Comparison of ENCODE assay signal across 10 cellular contexts in genomic region chr1:116855788-116856187, GRCh38. TPM values are rescaled to one million over a fixed set of nuclear protein-coding genes. Genes with fewer than 3 reads are reported as not detected.
DNase-seq lines count a peak whose midpoint lies in the region; ATAC-seq, FAIRE-seq and TF ChIP-seq lines count a peak whose summit lies in the region.
"Had no signal": no experiment of that assay in that cellular context is flagged by ENCODE, and none has a peak within 500 bp of the region (broad histone marks: within the 10 kb centered on the region; RNA-seq: fewer than 3 reads in every experiment).

No MANE protein-coding gene starts in this region.

- no peaks in the 10 kb centered on the region for H4K20me1 ChIP-seq in K562 (replicated peaks; ENCODE audit: control insufficient read depth, insufficient read depth, low read length)

- H3K27ac ChIP-seq in K562 (ENCODE audit: extremely low read depth, low read depth, low read length) (no peak overlapping the region), neuronal stem cell (replicated peaks; ENCODE audit: low read length) (no peak overlapping the region)

- no peak overlapping the region for H2BK15ac ChIP-seq in neuronal stem cell (ENCODE audit: low read length)

- H2BK120ac ChIP-seq in neuronal stem cell (ENCODE audit: low read depth, low read length): no peak overlapping the region

- H2AFZ ChIP-seq in K562 (ENCODE audit: low read depth, low read length): peak overlapping the region; percentile 3; the same call in 1 of the 2 replicates
- H2AFZ ChIP-seq in neuronal stem cell (ENCODE audit: low read length): peak overlapping the region; percentile 53

- H3K79me2 ChIP-seq in K562 (ENCODE audit: control insufficient read depth, insufficient read depth, low read length): no peaks in the 10 kb centered on the region

- POLR2A ChIA-PET in K562 (lab: Yijun Ruan, JAX): interaction anchor here (0.5 to 2.0 kb wide), 5 partner anchors 10 to 23 kb away, joined by 3 to 7 read pairs (median 3); no protein-coding TSS in a partner anchor

- CTCF ChIA-PET in K562 (lab: Yijun Ruan, JAX; ENCODE audit: low intra/inter-chr PET ratio): no interaction called here

- H4K8ac ChIP-seq in neuronal stem cell (ENCODE audit: low read depth, low read length): no peak overlapping the region

- H3K9me3 Mint-ChIP-seq in natural killer cell: no peaks in the 10 kb centered on the region

- no peak overlapping the region for H2BK5ac ChIP-seq in neuronal stem cell (ENCODE audit: low read length)

- no peaks in the 10 kb centered on the region for H3K36me3 ChIP-seq in K562 (ENCODE audit: control insufficient read depth, insufficient read depth, low read length)
- no peaks in the 10 kb centered on the region for H3K36me3 ChIP-seq in neuronal stem cell (replicated peaks in 1 of 2; ENCODE audit: control insufficient read depth in 2 of 2, insufficient read depth in 2 of 2, low read length in 2 of 2)

- intact Hi-C loops in K562 (cut with micrococcal nuclease) (loop anchor here (10.0 kb wide), 1 partner anchor 199 kb away; no protein-coding TSS in a partner anchor), natural killer cell (cut with micrococcal nuclease) (no loop called here)

- DNase-seq in NCI-H2081 treated with DMSO at 0.1 percent for 48 hours (lab: John Stamatoyannopoulos, UW) (peak; percentile 22), K562 (ENCODE audit: extremely low read depth in 1 of 4, low spot score in 3 of 4) (no peak), neuronal stem cell (ENCODE audit: low spot score) (no peak), inferior parietal cortex (ENCODE audit: extremely low spot score) (no peak), hepatic stellate cell (ENCODE audit: low spot score) (no peak), natural killer cell (no peak)

- in situ Hi-C loops in K562 (cut with MboI): no loop called here

- H3K23ac ChIP-seq in neuronal stem cell (ENCODE audit: low read depth, low read length, poor library complexity): no peak overlapping the region

- no peaks in the 10 kb centered on the region for H3K36me3 Mint-ChIP-seq in natural killer cell

- no peak overlapping the region for H3K27ac Mint-ChIP-seq in natural killer cell

- no peaks in the 10 kb centered on the region for H3K9me1 ChIP-seq in K562 (ENCODE audit: control insufficient read depth, insufficient read depth, low read length)

- H3K4ac ChIP-seq in neuronal stem cell (ENCODE audit: low read length): no peak overlapping the region

- BruUV-seq in K562 (replicated peaks; lab: Mats Ljungman, UMichigan): no TSS peak

- no peak for TF ChIP-seq EP300 in K562 (IDR thresholded peaks at IDR 0.05; ENCODE audit: low read length)

- H3K14ac ChIP-seq in neuronal stem cell (ENCODE audit: low read length): no peak overlapping the region

- H2AK5ac ChIP-seq in neuronal stem cell (ENCODE audit: low read depth, low read length): no peak overlapping the region

- no peak overlapping the region for H4K91ac ChIP-seq in neuronal stem cell (ENCODE audit: low read depth, low read length, poor library complexity)

- H3K9me3 ChIP-seq in K562 (replicated peaks; ENCODE audit: control insufficient read depth, insufficient read depth, low read depth, low read length) (no peaks in the 10 kb centered on the region), neuronal stem cell (replicated peaks in 1 of 2; ENCODE audit: control insufficient read depth in 2 of 2, insufficient read depth in 1 of 2, low read depth in 1 of 2, low read length in 2 of 2) (no peaks in the 10 kb centered on the region)

- TF ChIP-seq RAD21 in K562 (CRISPR knock-in tag; conservative IDR thresholded peaks at IDR 0.05 in 1 of 2, IDR thresholded peaks at IDR 0.05 in 1 of 2): no peak

- no peak for TF ChIP-seq POLR2A in K562 (conservative IDR thresholded peaks at IDR 0.05)

- H3K4me1 ChIP-seq in K562 (replicated peaks in 1 of 2; ENCODE audit: control insufficient read depth in 2 of 2, insufficient read depth in 2 of 2, low read length in 2 of 2) (peaks cover 0 to 13% of the 10 kb centered on the region in 2 experiments; a peak in 3 of 5 replicates), neuronal stem cell (ENCODE audit: control insufficient read depth in 2 of 2, insufficient read depth in 1 of 2, low read depth in 1 of 2, low read length in 2 of 2) (peaks cover 28 to 33% of the 10 kb centered on the region in 2 donors)

- ATAC-seq in K562: no peak
- ATAC-seq in HG03045 (IDR thresholded peaks at IDR 0.05; ENCODE audit: unreplicated experiment): no peak
- ATAC-seq in natural killer cell: no peak

- no peaks in the 10 kb centered on the region for H3K27me3 Mint-ChIP-seq in natural killer cell (ENCODE audit: low read depth in 2 of 2)

- H3K4me3 ChIP-seq in K562 (no peak overlapping the region), neuronal stem cell (ENCODE audit: low read length in 2 of 2) (no peak overlapping the region)
- H3K4me3 ChIP-seq: coronary artery had no signal

- WGBS in K562 (ENCODE audit: insufficient coverage, low coverage, missing lambda C conversion rate): 49% methylated on average over 3 of the region's 3 CpGs
- WGBS in neuronal stem cell (ENCODE audit: extremely low coverage in 2 of 2, insufficient read length in 2 of 2, insufficient replicate concordance in 1 of 2), 2 donors: no CpG with 5 or more reads among the region's 3 CpGs

- H3K18ac ChIP-seq in neuronal stem cell (ENCODE audit: low read length): no peak overlapping the region

- no peak overlapping the region for H3K4me2 ChIP-seq in K562 (ENCODE audit: insufficient read depth, low read length)
- H3K4me2 ChIP-seq in neuronal stem cell (ENCODE audit: insufficient read depth, low read length, poor library complexity, severe bottlenecking): no peak overlapping the region

- FAIRE-seq in G401.6 (lab: Jason Lieb, UNC) (peak; percentile 48), K562 (lab: Jason Lieb, UNC) (no peak)
- FAIRE-seq: kidney had no signal

- H3K4me1 Mint-ChIP-seq in natural killer cell: peaks cover 6 to 8% of the 10 kb centered on the region in 2 donors

- H3K9ac ChIP-seq in K562 (ENCODE audit: insufficient read depth in 1 of 2, low read depth in 2 of 2, low read length in 2 of 2) (no peak overlapping the region), neuronal stem cell (ENCODE audit: low read depth, low read length, poor library complexity) (no peak overlapping the region)

- H2BK12ac ChIP-seq in neuronal stem cell (ENCODE audit: low read length): no peak overlapping the region

- no peak for TF ChIP-seq CTCF in K562 (IDR thresholded peaks at IDR 0.05 in 2 of 3, conservative IDR thresholded peaks at IDR 0.05 in 1 of 3; ENCODE audit: insufficient read depth in 2 of 3, low read depth in 1 of 3, low read length in 3 of 3)
- TF ChIP-seq CTCF in natural killer cell (IDR thresholded peaks at IDR 0.05): no peak

- no peaks in the 10 kb centered on the region for H3K79me1 ChIP-seq in neuronal stem cell (ENCODE audit: low read depth, low read length)

- H3K4me3 Mint-ChIP-seq in natural killer cell: no peak overlapping the region

- H3K27me3 ChIP-seq in K562 (ENCODE audit: control insufficient read depth in 2 of 2, insufficient read depth in 2 of 2, low read length in 2 of 2) (no peaks in the 10 kb centered on the region), neuronal stem cell (ENCODE audit: control insufficient read depth in 3 of 3, insufficient read depth in 3 of 3, low read depth in 1 of 3, low read length in 3 of 3) (no peaks in the 10 kb centered on the region)

TF ChIP-seq in K562, 482 proteins besides CTCF, POLR2A, EP300 and RAD21 (continues in another document):
- no peak for TF ChIP-seq SNIP1 (IDR thresholded peaks at IDR 0.05; ENCODE audit: low read depth)
- TF ChIP-seq, protein P1, sequence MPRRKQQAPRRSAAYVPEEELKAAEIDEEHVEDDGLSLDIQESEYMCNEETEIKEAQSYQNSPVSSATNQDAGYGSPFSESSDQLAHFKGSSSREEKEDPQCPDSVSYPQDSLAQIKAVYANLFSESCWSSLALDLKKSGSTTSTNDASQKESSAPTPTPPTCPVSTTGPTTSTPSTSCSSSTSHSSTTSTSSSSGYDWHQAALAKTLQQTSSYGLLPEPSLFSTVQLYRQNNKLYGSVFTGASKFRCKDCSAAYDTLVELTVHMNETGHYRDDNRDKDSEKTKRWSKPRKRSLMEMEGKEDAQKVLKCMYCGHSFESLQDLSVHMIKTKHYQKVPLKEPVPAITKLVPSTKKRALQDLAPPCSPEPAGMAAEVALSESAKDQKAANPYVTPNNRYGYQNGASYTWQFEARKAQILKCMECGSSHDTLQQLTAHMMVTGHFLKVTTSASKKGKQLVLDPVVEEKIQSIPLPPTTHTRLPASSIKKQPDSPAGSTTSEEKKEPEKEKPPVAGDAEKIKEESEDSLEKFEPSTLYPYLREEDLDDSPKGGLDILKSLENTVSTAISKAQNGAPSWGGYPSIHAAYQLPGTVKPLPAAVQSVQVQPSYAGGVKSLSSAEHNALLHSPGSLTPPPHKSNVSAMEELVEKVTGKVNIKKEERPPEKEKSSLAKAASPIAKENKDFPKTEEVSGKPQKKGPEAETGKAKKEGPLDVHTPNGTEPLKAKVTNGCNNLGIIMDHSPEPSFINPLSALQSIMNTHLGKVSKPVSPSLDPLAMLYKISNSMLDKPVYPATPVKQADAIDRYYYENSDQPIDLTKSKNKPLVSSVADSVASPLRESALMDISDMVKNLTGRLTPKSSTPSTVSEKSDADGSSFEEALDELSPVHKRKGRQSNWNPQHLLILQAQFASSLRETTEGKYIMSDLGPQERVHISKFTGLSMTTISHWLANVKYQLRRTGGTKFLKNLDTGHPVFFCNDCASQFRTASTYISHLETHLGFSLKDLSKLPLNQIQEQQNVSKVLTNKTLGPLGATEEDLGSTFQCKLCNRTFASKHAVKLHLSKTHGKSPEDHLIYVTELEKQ (CRISPR knock-in tag; IDR thresholded peaks at IDR 0.05): no peak

RNA-seq across cellular contexts. Expression of gene PTGFRN, which starts 53.9 kb away (rescaled TPM):
- 38.9 and 44.3 TPM in 2 replicates for total RNA-seq in K562 (2011; cell fraction: chromatin; rRNA removed; ENCODE audit: low replicate concordance)
- 39.0 and 41.6 TPM in 2 replicates for total RNA-seq in K562 (2011; cell fraction: nucleolus; rRNA removed)
- total RNA-seq in K562 (2011; cell fraction: nucleoplasm; rRNA removed): 49.9 and 52.4 TPM in 2 replicates
- total RNA-seq in K562 (2014; rRNA removed) (22.4 and 26.2 TPM in 2 replicates), K562 (2014; rRNA removed; fragmentation: Illumina TruSeq; extraction: Trizol) (22.5 and 24.9 TPM in 2 replicates), K562 (2015; rRNA removed; fragmentation: Illumina TruSeq; extraction: Trizol) (26.2 and 27.1 TPM in 2 replicates), K562 (2021) (29.7 and 33.1 TPM in 2 replicates), natural killer cell (1 to 10 TPM in 1 of 3 donors, under 1 TPM in 2; 0.71 to 1.4 (median 0.79) TPM)
- polyA plus RNA-seq in K562 (2011; rRNA removed) (25.7 and 25.8 TPM in 2 replicates), K562 (2014; fragmentation: Illumina TruSeq; extraction: Trizol) (21.0 and 21.3 TPM in 2 replicates), K562 (2014; fragmentation: Nextera tagmentation; extraction: Ambion mirVana) (10 to 100 TPM; 17.3 to 26.5 TPM), K562 (2014; rRNA removed) (19.4 and 28.1 TPM in 2 replicates)
- polyA plus RNA-seq in K562 (2011; cell fraction: cytosol; rRNA removed): 14.4 and 19.7 TPM in 2 replicates
- 16.7 and 18.7 TPM in 2 replicates for polyA plus RNA-seq in K562 (2011; cell fraction: nucleus; rRNA removed)
- 26.2 and 27.1 TPM in 2 replicates for polyA plus RNA-seq in K562 (2012)
- polyA minus RNA-seq in K562 (2011; rRNA and poly(A)+ RNA removed): 36.8 and 45.4 TPM in 2 replicates
- 24.8 and 26.2 TPM in 2 replicates for polyA minus RNA-seq in K562 (2011; cell fraction: cytosol; rRNA and poly(A)+ RNA removed)
- 20.2 and 29.7 TPM in 2 replicates for polyA minus RNA-seq in K562 (2011; cell fraction: nucleus; rRNA and poly(A)+ RNA removed)
- 44.9 TPM for polyA plus RNA-seq in neuronal stem cell (2013, experiment 1 of 2)
- 40.5 TPM for polyA plus RNA-seq in neuronal stem cell (2013, experiment 2 of 2)

Comparison
In these comparisons a context has a peak if more than half of its experiments do, and no peak if none do; other contexts are left out.
1. RNA of gene PTGFRN, which starts 53.9 kb away (total RNA-seq): 22.4 to 52.4 TPM in K562; 0.71 to 1.4 TPM in natural killer cell; every median in the first group is over 4 times any median in the second.